In the genomic region with DNA sequence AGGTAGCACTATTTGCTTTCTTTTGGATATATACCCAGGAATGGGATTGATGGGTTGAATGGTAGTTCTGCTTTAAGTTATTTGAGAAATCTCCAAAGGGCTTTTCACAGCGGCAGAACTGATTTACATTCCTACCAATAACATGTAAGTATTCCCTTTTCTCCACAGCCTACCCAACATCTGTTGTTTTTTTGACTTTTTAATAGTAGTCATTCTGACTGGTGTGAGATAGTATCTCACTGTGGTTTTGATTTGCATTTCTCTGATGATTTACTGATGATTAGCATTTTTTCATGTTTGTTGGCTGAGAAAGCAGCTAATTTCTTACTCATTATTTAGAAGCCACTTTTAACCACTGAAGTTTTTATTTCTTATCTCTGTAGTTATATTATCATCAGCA, we compare ENCODE assay signal across 20 cellular contexts.
"Had no signal": no experiment of that assay in that cellular context is flagged by ENCODE, and none has a peak within 500 bp of the region (broad histone marks: within the 10 kb centered on the region; RNA-seq: fewer than 3 reads in every experiment).

No MANE protein-coding gene starts in this region.

- H3K27me3 Mint-ChIP-seq: activated CD4-positive, alpha-beta memory T cell treated with anti-CD3 and anti-CD28 coated beads, Interleukin-2, amount 10 ng/mL, durations not matched to agents 7 days and 5 days; activated CD8-positive, alpha-beta memory T cell treated with anti-CD3 and anti-CD28 coated beads, Interleukin-2, amount 10 ng/mL, durations not matched to agents 7 days and 5 days; stimulated activated memory B cell treated with anti-CD40 and anti-IgM and Interleukin-4, amounts not matched to agents 10 μg/mL and 1 μg/mL and 100 μg/mL, for 72 hours had no signal

- H3K27ac Mint-ChIP-seq: activated CD4-positive, alpha-beta memory T cell treated with anti-CD3 and anti-CD28 coated beads, Interleukin-2, amount 10 ng/mL, durations not matched to agents 7 days and 5 days; activated CD8-positive, alpha-beta memory T cell treated with anti-CD3 and anti-CD28 coated beads, Interleukin-2, amount 10 ng/mL, durations not matched to agents 7 days and 5 days; natural killer cell treated with Interleukin-12 subunit alpha and Interleukin-12 subunit beta and Interleukin-15 and Interleukin-18, amount 100 ng/mL, for 72 hours; stimulated activated memory B cell treated with anti-CD40 and anti-IgM and Interleukin-4, amounts not matched to agents 10 μg/mL and 1 μg/mL and 100 μg/mL, for 72 hours had no signal

- H3K36me3 ChIP-seq: neutrophil, right lobe of liver, thoracic aorta, upper lobe of left lung had no signal

- H3K4me3 ChIP-seq: hepatocyte, lung, right lobe of liver, thoracic aorta, upper lobe of left lung had no signal

- H3K9ac ChIP-seq: parathyroid adenoma had no signal

- H3K4me2 ChIP-seq: hepatocyte had no signal

- H3K4me1 ChIP-seq: parathyroid adenoma, right lobe of liver, upper lobe of left lung had no signal

- H3K4me1 Mint-ChIP-seq: activated CD4-positive, alpha-beta memory T cell treated with anti-CD3 and anti-CD28 coated beads, Interleukin-2, amount 10 ng/mL, durations not matched to agents 7 days and 5 days; activated CD8-positive, alpha-beta memory T cell treated with anti-CD3 and anti-CD28 coated beads, Interleukin-2, amount 10 ng/mL, durations not matched to agents 7 days and 5 days; stimulated activated memory B cell treated with anti-CD40 and anti-IgM and Interleukin-4, amounts not matched to agents 10 μg/mL and 1 μg/mL and 100 μg/mL, for 72 hours had no signal

- H2AFZ ChIP-seq: hepatocyte, parathyroid adenoma had no signal

- H3K9me3 ChIP-seq: neutrophil, right lobe of liver, thoracic aorta had no signal

- H3K79me2 ChIP-seq: hepatocyte, parathyroid adenoma had no signal

- ATAC-seq: activated CD8-positive, alpha-beta memory T cell treated with anti-CD3 and anti-CD28 coated beads, Interleukin-2, amount 10 ng/mL, durations not matched to agents 7 days and 5 days; natural killer cell treated with Interleukin-12 subunit alpha and Interleukin-12 subunit beta and Interleukin-15 and Interleukin-18, amount 100 ng/mL, for 72 hours; right lobe of liver; stimulated activated memory B cell treated with anti-CD40 and anti-IgM and Interleukin-4, amounts not matched to agents 10 μg/mL and 1 μg/mL and 100 μg/mL, for 72 hours had no signal

- H3K36me3 Mint-ChIP-seq: activated CD8-positive, alpha-beta memory T cell treated with anti-CD3 and anti-CD28 coated beads, Interleukin-2, amount 10 ng/mL, durations not matched to agents 7 days and 5 days; natural killer cell treated with Interleukin-12 subunit alpha and Interleukin-12 subunit beta and Interleukin-15 and Interleukin-18, amount 100 ng/mL, for 72 hours; stimulated activated memory B cell treated with anti-CD40 and anti-IgM and Interleukin-4, amounts not matched to agents 10 μg/mL and 1 μg/mL and 100 μg/mL, for 72 hours had no signal

- H3K4me3 Mint-ChIP-seq: activated CD4-positive, alpha-beta memory T cell treated with anti-CD3 and anti-CD28 coated beads, Interleukin-2, amount 10 ng/mL, durations not matched to agents 7 days and 5 days; activated CD8-positive, alpha-beta memory T cell treated with anti-CD3 and anti-CD28 coated beads, Interleukin-2, amount 10 ng/mL, durations not matched to agents 7 days and 5 days; natural killer cell treated with Interleukin-12 subunit alpha and Interleukin-12 subunit beta and Interleukin-15 and Interleukin-18, amount 100 ng/mL, for 72 hours; stimulated activated memory B cell treated with anti-CD40 and anti-IgM and Interleukin-4, amounts not matched to agents 10 μg/mL and 1 μg/mL and 100 μg/mL, for 72 hours had no signal

- H3K27ac ChIP-seq: hepatocyte, neutrophil, parathyroid adenoma, right lobe of liver, thoracic aorta, upper lobe of left lung had no signal

- H3K9me3 Mint-ChIP-seq: activated CD4-positive, alpha-beta memory T cell treated with anti-CD3 and anti-CD28 coated beads, Interleukin-2, amount 10 ng/mL, durations not matched to agents 7 days and 5 days; natural killer cell treated with Interleukin-12 subunit alpha and Interleukin-12 subunit beta and Interleukin-15 and Interleukin-18, amount 100 ng/mL, for 72 hours; stimulated activated memory B cell treated with anti-CD40 and anti-IgM and Interleukin-4, amounts not matched to agents 10 μg/mL and 1 μg/mL and 100 μg/mL, for 72 hours had no signal

- H3K27me3 ChIP-seq: hepatocyte, neutrophil, right lobe of liver, upper lobe of left lung had no signal

- DNase-seq: activated CD4-positive, alpha-beta memory T cell treated with anti-CD3 and anti-CD28 coated beads, Interleukin-2, amount 10 ng/mL, durations not matched to agents 7 days and 5 days; activated CD4-positive, alpha-beta T cell treated with anti-CD3 and anti-CD28 coated beads for 48 hours; activated CD4-positive, CD25-positive, alpha-beta regulatory T cell; activated CD8-positive, alpha-beta memory T cell treated with anti-CD3 and anti-CD28 coated beads, Interleukin-2, amount 10 ng/mL, durations not matched to agents 7 days and 5 days; activated naive CD4-positive, alpha-beta T cell; anterior cingulate cortex; dermis blood vessel endothelial cell; effector memory CD4-positive, alpha-beta T cell; foreskin fibroblast; right lobe of liver; stimulated activated CD4-positive, alpha-beta T cell treated with anti-CD3 and anti-CD28 coated beads, Interleukin-4, amount 100 ng/mL, for 4 hours; T1000; upper lobe of left lung had no signal
